ENCODE assay signal across 1 cellular context in the genomic region with DNA sequence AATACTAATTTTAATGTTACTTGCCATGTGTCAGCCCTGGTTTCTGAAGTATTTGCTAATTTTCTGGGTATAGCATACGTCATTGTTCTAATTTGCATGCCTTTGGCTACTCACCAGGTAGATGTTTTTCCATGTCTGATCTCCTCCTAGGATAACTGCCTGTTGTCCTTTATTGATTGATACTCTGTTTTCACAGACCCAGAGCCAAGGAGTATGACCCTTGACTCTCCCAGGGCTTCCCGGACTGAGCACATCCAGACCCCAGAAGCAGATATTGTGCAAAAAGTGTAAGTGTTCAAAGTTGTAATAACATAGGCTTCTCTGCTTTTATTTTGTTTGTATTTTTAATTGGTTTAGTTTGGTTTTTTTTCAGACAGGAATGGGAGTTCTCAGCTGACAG.
TF ChIP-seq lines count a peak whose summit lies in the region.

No MANE protein-coding gene starts in this region.

TF ChIP-seq in liver, 16 proteins besides CTCF, POLR2A, EP300 and RAD21 (continued from another document):
- TF ChIP-seq REST (IDR thresholded peaks at IDR 0.05) (peak; percentile 56), HNF4A (conservative IDR thresholded peaks at IDR 0.05) (peak; percentile 92), FOXA1 (IDR thresholded peaks at IDR 0.05) (peak; percentile 51), EGR1 (IDR thresholded peaks at IDR 0.05; ENCODE audit: low read depth in 2 of 2) (peak in 1 of 2 donors; percentile 48), SP1 (IDR thresholded peaks at IDR 0.05) (peak; percentile 77), HNF4G (IDR thresholded peaks at IDR 0.05) (peak; percentile 63), NR2F2 (IDR thresholded peaks at IDR 0.05) (peak; percentile 72), JUND (IDR thresholded peaks at IDR 0.05) (peak; percentile 64 to 83)
- TF ChIP-seq, protein P1, sequence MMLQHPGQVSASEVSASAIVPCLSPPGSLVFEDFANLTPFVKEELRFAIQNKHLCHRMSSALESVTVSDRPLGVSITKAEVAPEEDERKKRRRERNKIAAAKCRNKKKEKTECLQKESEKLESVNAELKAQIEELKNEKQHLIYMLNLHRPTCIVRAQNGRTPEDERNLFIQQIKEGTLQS (IDR thresholded peaks at IDR 0.05), result peak; percentile 63
